ENCODE assay signal across 13 cellular contexts in the genomic region with DNA sequence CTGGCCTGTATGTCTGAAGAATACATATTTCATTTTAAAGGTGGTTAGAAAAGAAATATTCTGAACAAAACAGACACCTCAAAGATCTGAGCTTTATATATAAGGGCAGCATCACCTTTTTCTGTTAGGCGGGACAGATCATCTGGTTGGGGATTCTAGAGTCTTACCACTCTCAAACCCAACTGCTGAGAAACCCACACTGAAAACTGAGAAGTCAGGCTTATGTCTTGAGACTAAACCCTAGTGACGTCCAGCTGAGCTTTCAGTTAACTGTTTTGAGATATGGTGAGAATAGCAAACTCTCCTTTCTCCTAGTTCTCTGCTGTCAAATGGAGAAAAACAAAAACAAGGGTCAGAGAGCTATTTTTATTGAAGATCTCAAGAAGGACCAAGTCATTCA.
A peak's percentile ranks its signal among the peaks of the same experiment; 100 is the strongest.
DNase-seq lines count a peak whose midpoint lies in the region; ATAC-seq lines count a peak whose summit lies in the region.
"Had no signal": no experiment of that assay in that cellular context is flagged by ENCODE, and none has a peak within 500 bp of the region (broad histone marks: within the 10 kb centered on the region; RNA-seq: fewer than 3 reads in every experiment).

No MANE protein-coding gene starts in this region.

- no peaks in the 10 kb centered on the region for H3K36me3 Mint-ChIP-seq in activated T-cell treated with anti-CD3 and anti-CD28 coated beads, Interleukin-2, amount 50 U/mL, for 4 hours (ENCODE audit: insufficient read depth)
- peaks cover 3% of the 10 kb centered on the region for H3K36me3 Mint-ChIP-seq in activated CD8-positive, alpha-beta T cell treated with anti-CD3 and anti-CD28 coated beads, Interleukin-2, amount 10 ng/mL, durations not matched to agents 7 days and 5 days (ENCODE audit: low read depth)

- DNase-seq in activated T-cell treated with anti-CD3 and anti-CD28 coated beads, Interleukin-2, amount 50 U/mL, for 4 hours, result no peak
- no peak for DNase-seq in activated T-cell treated with anti-CD3 and anti-CD28 coated beads, Interleukin-2, amount 50 U/mL, for 48 hours
- DNase-seq in activated CD8-positive, alpha-beta T cell treated with anti-CD3 and anti-CD28 coated beads, Interleukin-2, amount 10 ng/mL, durations not matched to agents 7 days and 5 days, result no peak
- peak in 1 of 2 donors; percentile 67 for DNase-seq in stimulated activated naive CD8-positive, alpha-beta T cell treated with anti-CD3 and anti-CD28 coated beads, Interleukin-15, amount 100 ng/mL, for 72 hours
- DNase-seq in DMS 273 treated with DMSO at 0.1 percent for 48 hours (lab: John Stamatoyannopoulos, UW), result no peak
- no peak for DNase-seq in GDM1 (lab: John Stamatoyannopoulos, UW)
- DNase-seq: activated gamma-delta T cell, caudate nucleus, GOT3, trophoblast cell had no signal

- POLR2A ChIA-PET in activated CD8-positive, alpha-beta T cell treated with anti-CD3 and anti-CD28 coated beads, Interleukin-2, amount 10 ng/mL, durations not matched to agents 7 days and 5 days (lab: Charles Lee), result interaction anchor here (1.0 kb wide), 1 partner anchor 153 kb away, joined by 3 read pairs; no protein-coding TSS in a partner anchor

- H3K27ac Mint-ChIP-seq in activated CD8-positive, alpha-beta T cell treated with anti-CD3 and anti-CD28 coated beads, Interleukin-2, amount 10 ng/mL, durations not matched to agents 7 days and 5 days, result peak overlapping the region; percentile 82
- peak overlapping the region; percentile 92 to 96 for H3K27ac Mint-ChIP-seq in stimulated activated naive CD8-positive, alpha-beta T cell treated with anti-CD3 and anti-CD28 coated beads, Interleukin-15, amount 100 ng/mL, for 72 hours
- H3K27ac Mint-ChIP-seq: progenitor cell of endocrine pancreas had no signal

- no peak overlapping the region for H3K4me3 Mint-ChIP-seq in activated T-cell treated with anti-CD3 and anti-CD28 coated beads, Interleukin-2, amount 50 U/mL, for 4 hours
- H3K4me3 Mint-ChIP-seq in activated CD8-positive, alpha-beta T cell treated with anti-CD3 and anti-CD28 coated beads, Interleukin-2, amount 10 ng/mL, durations not matched to agents 7 days and 5 days, result no peak overlapping the region
- H3K4me3 Mint-ChIP-seq in stimulated activated naive CD8-positive, alpha-beta T cell treated with anti-CD3 and anti-CD28 coated beads, Interleukin-15, amount 100 ng/mL, for 72 hours, result peak overlapping the region; percentile 58 to 65

- no peaks in the 10 kb centered on the region for H3K27me3 Mint-ChIP-seq in activated T-cell treated with anti-CD3 and anti-CD28 coated beads, Interleukin-2, amount 50 U/mL, for 4 hours (ENCODE audit: low read depth)
- H3K27me3 Mint-ChIP-seq in activated CD8-positive, alpha-beta T cell treated with anti-CD3 and anti-CD28 coated beads, Interleukin-2, amount 10 ng/mL, durations not matched to agents 7 days and 5 days (ENCODE audit: low read depth), result no peaks in the 10 kb centered on the region
- no peaks in the 10 kb centered on the region for H3K27me3 Mint-ChIP-seq in stimulated activated naive CD8-positive, alpha-beta T cell treated with anti-CD3 and anti-CD28 coated beads, Interleukin-15, amount 100 ng/mL, for 72 hours

- H3K9me3 Mint-ChIP-seq in activated T-cell treated with anti-CD3 and anti-CD28 coated beads, Interleukin-2, amount 50 U/mL, for 4 hours, result no peaks in the 10 kb centered on the region
- no peaks in the 10 kb centered on the region for H3K9me3 Mint-ChIP-seq in activated CD8-positive, alpha-beta T cell treated with anti-CD3 and anti-CD28 coated beads, Interleukin-2, amount 10 ng/mL, durations not matched to agents 7 days and 5 days (ENCODE audit: insufficient read depth)
- peaks cover 0 to 8% of the 10 kb centered on the region in 2 donors for H3K9me3 Mint-ChIP-seq in stimulated activated naive CD8-positive, alpha-beta T cell treated with anti-CD3 and anti-CD28 coated beads, Interleukin-15, amount 100 ng/mL, for 72 hours

- H3K4me1 Mint-ChIP-seq in activated T-cell treated with anti-CD3 and anti-CD28 coated beads, Interleukin-2, amount 50 U/mL, for 4 hours (ENCODE audit: low read depth), result peaks cover 90% of the 10 kb centered on the region
- H3K4me1 Mint-ChIP-seq in activated CD8-positive, alpha-beta T cell treated with anti-CD3 and anti-CD28 coated beads, Interleukin-2, amount 10 ng/mL, durations not matched to agents 7 days and 5 days (ENCODE audit: low read depth), result peaks cover 83% of the 10 kb centered on the region
- peaks cover 100% of the 10 kb centered on the region for H3K4me1 Mint-ChIP-seq in stimulated activated naive CD8-positive, alpha-beta T cell treated with anti-CD3 and anti-CD28 coated beads, Interleukin-15, amount 100 ng/mL, for 72 hours

- peak; percentile 17 to 39 for ATAC-seq in activated T-cell treated with anti-CD3 and anti-CD28 coated beads, Interleukin-2, amount 50 U/mL, for 4 hours
- ATAC-seq in HG02852 (IDR thresholded peaks at IDR 0.05; ENCODE audit: unreplicated experiment) (peak; percentile 43), GM18870 (IDR thresholded peaks at IDR 0.05; ENCODE audit: unreplicated experiment) (no peak)
- ATAC-seq in activated CD8-positive, alpha-beta T cell treated with anti-CD3 and anti-CD28 coated beads, Interleukin-2, amount 10 ng/mL, durations not matched to agents 7 days and 5 days, result no peak
- ATAC-seq in stimulated activated naive CD8-positive, alpha-beta T cell treated with anti-CD3 and anti-CD28 coated beads, Interleukin-15, amount 100 ng/mL, for 72 hours, result peak; percentile 86

- CTCF ChIA-PET in activated CD8-positive, alpha-beta T cell treated with anti-CD3 and anti-CD28 coated beads, Interleukin-2, amount 10 ng/mL, durations not matched to agents 7 days and 5 days (lab: Charles Lee), result interaction anchor here (0.7 to 2.3 kb wide), 10 partner anchors 16 to 731 kb away, joined by 3 to 11 read pairs (median 3); partner anchors contain the start of gene FYN

Comparison
In these comparisons a context has a peak if more than half of its experiments do, and no peak if none do; other contexts are left out.
1. ATAC-seq: peak in activated T-cell treated with anti-CD3 and anti-CD28 coated beads, Interleukin-2, amount 50 U/mL, for 4 hours (2 of 2), HG02852 (single experiment) and stimulated activated naive CD8-positive, alpha-beta T cell treated with anti-CD3 and anti-CD28 coated beads, Interleukin-15, amount 100 ng/mL, for 72 hours (single experiment); none in activated CD8-positive, alpha-beta T cell treated with anti-CD3 and anti-CD28 coated beads, Interleukin-2, amount 10 ng/mL, durations not matched to agents 7 days and 5 days (single experiment) and GM18870 (single experiment).
2. H3K4me3 Mint-ChIP-seq: peak in stimulated activated naive CD8-positive, alpha-beta T cell treated with anti-CD3 and anti-CD28 coated beads, Interleukin-15, amount 100 ng/mL, for 72 hours (2 of 2); none in activated T-cell treated with anti-CD3 and anti-CD28 coated beads, Interleukin-2, amount 50 U/mL, for 4 hours (single experiment) and activated CD8-positive, alpha-beta T cell treated with anti-CD3 and anti-CD28 coated beads, Interleukin-2, amount 10 ng/mL, durations not matched to agents 7 days and 5 days (single experiment).